In the genomic region with DNA sequence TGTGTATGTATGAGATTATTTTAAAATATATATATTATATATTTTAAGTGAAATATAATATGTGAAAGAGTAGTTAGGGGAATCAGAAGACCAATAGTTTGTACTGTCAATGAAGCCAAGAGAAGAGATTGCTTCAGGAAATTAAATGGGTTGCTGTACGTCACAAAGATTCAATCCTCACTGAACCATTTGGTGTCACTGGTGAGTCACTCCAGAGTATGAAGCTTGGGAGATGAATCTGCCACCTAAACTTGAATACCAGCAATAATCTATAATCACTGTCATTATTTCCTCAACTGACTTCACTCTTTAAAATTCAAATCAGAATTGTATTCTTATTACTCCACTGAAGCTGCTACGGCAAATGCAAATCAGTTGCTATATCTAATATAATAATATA, we compare ENCODE assay signal across 9 cellular contexts. TPM values are rescaled to one million over a fixed set of nuclear protein-coding genes. Genes with fewer than 3 reads are reported as not detected.
DNase-seq lines count a peak whose midpoint lies in the region; ATAC-seq and TF ChIP-seq lines count a peak whose summit lies in the region.
"Had no signal": no experiment of that assay in that cellular context is flagged by ENCODE, and none has a peak within 500 bp of the region (broad histone marks: within the 10 kb centered on the region; RNA-seq: fewer than 3 reads in every experiment).

No MANE protein-coding gene starts in this region.

- intact Hi-C loops in A673 (cut with micrococcal nuclease; ENCODE audit: unreplicated experiment) = loop anchor here (2.0 to 10.0 kb wide), 4 partner anchors 100 to 463 kb away; partner anchors contain the start of gene TTC21B

- CTCF ChIA-PET in A673 (lab: Charles Lee) = no interaction called here

- H3K36me3 Mint-ChIP-seq in activated naive CD4-positive, alpha-beta T cell treated with anti-CD3 and anti-CD28 coated beads, Interleukin-2, amount 50 U/mL, for 72 hours = no peaks in the 10 kb centered on the region

- no peaks in the 10 kb centered on the region for H3K4me1 ChIP-seq in A673 (ENCODE audit: insufficient read depth, low read length, poor library complexity, severe bottlenecking)
- H3K4me1 ChIP-seq: stomach had no signal

- no TSS peak for BruUV-seq in A673 (replicated peaks; lab: Mats Ljungman, UMichigan)

- H3K27me3 ChIP-seq in A673 (replicated peaks; ENCODE audit: insufficient read depth, low read depth, low read length, poor library complexity) = no peaks in the 10 kb centered on the region
- H3K27me3 ChIP-seq: stomach had no signal

- ATAC-seq in GM18909 (IDR thresholded peaks at IDR 0.05; ENCODE audit: poor library complexity, unreplicated experiment) (peak; percentile 75), HG03025 (IDR thresholded peaks at IDR 0.05; ENCODE audit: low FRiP score, unreplicated experiment) (no peak)
- no peak for ATAC-seq in activated naive CD4-positive, alpha-beta T cell treated with anti-CD3 and anti-CD28 coated beads, Interleukin-2, amount 50 U/mL, for 72 hours

- TF ChIP-seq POLR2A in erythroblast (IDR thresholded peaks at IDR 0.05; ENCODE audit: low read length) = no peak

- peak; percentile 57 for TF ChIP-seq CTCF in A673 (conservative IDR thresholded peaks at IDR 0.05; ENCODE audit: low read depth, low read length)

- H3K36me3 ChIP-seq in A673 (ENCODE audit: insufficient read depth, low read length, poor library complexity, severe bottlenecking) = no peaks in the 10 kb centered on the region
- H3K36me3 ChIP-seq: stomach had no signal

- peak; percentile 78 for DNase-seq in A673 (ENCODE audit: low spot score)
- DNase-seq in NCI-H526 treated with DMSO at 0.1 percent for 48 hours (lab: John Stamatoyannopoulos, UW) = peak; percentile 3
- DNase-seq in erythroblast (lab: John Stamatoyannopoulos, UW) = peak; percentile 5 to 11
- no peak for DNase-seq in NCI-H774 (lab: John Stamatoyannopoulos, UW)
- DNase-seq in activated naive CD4-positive, alpha-beta T cell treated with anti-CD3 and anti-CD28 coated beads, Interleukin-2, amount 50 U/mL, for 72 hours (ENCODE audit: low spot score in 2 of 2) = no peak
- DNase-seq in activated naive CD4-positive, alpha-beta T cell treated with anti-CD3 and anti-CD28 coated beads, Interleukin-2, amount 50 U/mL, for 16 hours = no peak
- DNase-seq: stomach had no signal

- no peak overlapping the region for H3K27ac ChIP-seq in A673 (ENCODE audit: low read depth, low read length, poor library complexity, severe bottlenecking)
- H3K27ac ChIP-seq: stomach had no signal

- POLR2A ChIA-PET in A673 (lab: Charles Lee; ENCODE audit: low non-redundant PET) = interaction anchor here (0.7 kb wide), 1 partner anchor 129 kb away, joined by 10 read pairs; no protein-coding TSS in a partner anchor

- no peak overlapping the region for H3K4me3 ChIP-seq in A673 (ENCODE audit: low read depth, low read length, poor library complexity, severe bottlenecking)
- H3K4me3 ChIP-seq: stomach had no signal

- no peak overlapping the region for H3K27ac Mint-ChIP-seq in activated naive CD4-positive, alpha-beta T cell treated with anti-CD3 and anti-CD28 coated beads, Interleukin-2, amount 50 U/mL, for 72 hours

- no peaks in the 10 kb centered on the region for H3K9me3 Mint-ChIP-seq in activated naive CD4-positive, alpha-beta T cell treated with anti-CD3 and anti-CD28 coated beads, Interleukin-2, amount 50 U/mL, for 72 hours

- H3K9me3 ChIP-seq in A673 (ENCODE audit: low read depth, low read length, poor library complexity, severe bottlenecking) = no peaks in the 10 kb centered on the region
- H3K9me3 ChIP-seq: stomach had no signal

RNA-seq across cellular contexts. Expression of gene SCN9A, which starts 41.9 kb away (rescaled TPM):
- total RNA-seq in A673 (2021) = 3.5 and 4.2 TPM in 2 replicates
- under 1 TPM in 1 of 2 donors, not detected in 1; 0.10 TPM for total RNA-seq in activated naive CD4-positive, alpha-beta T cell treated with anti-CD3 and anti-CD28 coated beads, Interleukin-2, amount 50 U/mL, for 72 hours

Comparison
In these comparisons a context has a peak if more than half of its experiments do, and no peak if none do; other contexts are left out.
1. DNase-seq: peak in A673 (single experiment), NCI-H526 treated with DMSO at 0.1 percent for 48 hours (single experiment) and erythroblast (2 of 2); none in NCI-H774 (single experiment), activated naive CD4-positive, alpha-beta T cell treated with anti-CD3 and anti-CD28 coated beads, Interleukin-2, amount 50 U/mL, for 72 hours (0 of 2) and activated naive CD4-positive, alpha-beta T cell treated with anti-CD3 and anti-CD28 coated beads, Interleukin-2, amount 50 U/mL, for 16 hours (single experiment).